8 cellular contexts compared by ENCODE assay signal in the genomic region with DNA sequence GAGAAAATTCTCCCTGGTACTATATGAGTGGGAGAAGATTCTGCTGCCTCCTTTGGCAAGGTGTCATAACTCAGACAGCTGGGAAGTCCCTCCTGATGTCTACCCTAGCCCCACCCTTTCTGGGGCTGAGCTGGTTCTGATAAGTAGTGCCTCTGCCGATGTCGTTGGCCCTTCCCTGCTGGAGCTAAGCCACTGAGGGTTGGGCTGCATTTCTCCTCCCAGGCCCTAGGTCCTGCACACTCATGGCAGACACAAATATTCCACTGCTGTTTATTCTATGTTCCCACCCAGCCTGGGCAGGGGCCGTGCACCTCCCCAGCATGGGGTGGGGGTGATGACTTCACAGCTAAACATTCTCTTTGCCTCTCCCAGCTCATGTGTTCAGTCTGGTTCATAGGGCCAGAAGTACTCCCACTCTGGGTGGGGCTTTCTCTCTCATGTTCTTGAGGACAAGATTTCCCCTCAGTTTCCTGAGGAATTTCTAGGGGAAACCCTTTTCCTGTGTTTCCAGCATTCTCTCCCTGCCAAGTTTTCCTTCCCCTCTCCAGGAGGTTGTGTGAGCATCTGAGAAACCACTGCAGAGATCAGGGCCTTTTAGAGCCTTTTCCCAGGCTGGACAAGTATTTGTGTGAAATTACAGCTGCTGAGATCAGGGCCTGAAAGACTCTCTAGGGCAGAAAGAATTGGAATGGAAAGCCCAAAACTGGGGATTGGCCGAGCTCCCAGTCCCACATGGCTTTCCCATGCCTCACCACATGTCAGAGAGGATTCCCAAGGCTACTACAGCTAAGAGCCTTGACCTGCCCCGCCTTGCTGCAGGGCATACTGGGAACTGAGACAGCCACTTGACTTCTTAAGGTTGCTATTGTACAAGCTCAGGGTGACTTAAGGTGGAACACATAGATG.
DNase-seq lines count a peak whose midpoint lies in the region; ATAC-seq and TF ChIP-seq lines count a peak whose summit lies in the region.

No MANE protein-coding gene starts in this region.

- 39% methylated on average over 5 of the region's 5 CpGs for WGBS in hepatocyte (ENCODE audit: low lambda C conversion rate, missing lambda C conversion rate)
- 15% methylated on average over 5 of the region's 5 CpGs for WGBS in smooth muscle cell (ENCODE audit: low lambda C conversion rate)

- TF ChIP-seq CTCF in A673 (conservative IDR thresholded peaks at IDR 0.05; ENCODE audit: low read depth, low read length) (no peak), hepatocyte (IDR thresholded peaks at IDR 0.05; ENCODE audit: poor library complexity) (no peak), smooth muscle cell (IDR thresholded peaks at IDR 0.05; ENCODE audit: borderline replicate concordance, insufficient read depth, poor library complexity, severe bottlenecking) (no peak)

- DNase-seq in A673 (ENCODE audit: low spot score) = peak; percentile 34
- DNase-seq in HS-27A (ENCODE audit: low read depth) = peak; percentile 89
- DNase-seq in astrocyte of the hippocampus (ENCODE audit: low read depth, low spot score) = peak; percentile 96
- DNase-seq in hepatocyte (ENCODE audit: low spot score) = peak; percentile 80
- peak; percentile 18 for DNase-seq in smooth muscle cell (lab: John Stamatoyannopoulos, UW; ENCODE audit: unreplicated experiment)
- DNase-seq in NOMO-1 treated with dmso at 0.1 percent for 144 hours (lab: John Stamatoyannopoulos, UW; ENCODE audit: unreplicated experiment) = no peak
- no peak for DNase-seq in GF-D8 (lab: John Stamatoyannopoulos, UW)

- H3K27me3 ChIP-seq in A673 (replicated peaks; ENCODE audit: insufficient read depth, low read depth, low read length, poor library complexity) = no peaks in the 10 kb centered on the region
- no peaks in the 10 kb centered on the region for H3K27me3 ChIP-seq in hepatocyte
- H3K27me3 ChIP-seq in smooth muscle cell (ENCODE audit: low read depth) = no peaks in the 10 kb centered on the region

- H3K4me2 ChIP-seq in hepatocyte = no peak overlapping the region
- H3K4me2 ChIP-seq in smooth muscle cell = peak overlapping the region; percentile 22

- H3K9ac ChIP-seq in smooth muscle cell (ENCODE audit: low read depth) = peak overlapping the region; percentile 74

- ATAC-seq in HG03135 (IDR thresholded peaks at IDR 0.05; ENCODE audit: unreplicated experiment) = no peak

- no peaks in the 10 kb centered on the region for H3K9me2 ChIP-seq in hepatocyte (replicated peaks; ENCODE audit: insufficient read depth)

- H2AFZ ChIP-seq in hepatocyte (no peak overlapping the region), smooth muscle cell (ENCODE audit: low read depth) (no peak overlapping the region)

- H3F3A ChIP-seq in smooth muscle cell (ENCODE audit: low read depth) = no peaks in the 10 kb centered on the region

- POLR2A ChIA-PET in A673 (lab: Charles Lee; ENCODE audit: low non-redundant PET) = no interaction called here

- H3K4me3 ChIP-seq in A673 (ENCODE audit: low read depth, low read length, poor library complexity, severe bottlenecking) (no peak overlapping the region), hepatocyte (no peak overlapping the region), smooth muscle cell (no peak overlapping the region)

- intact Hi-C loops in A673 (cut with micrococcal nuclease; ENCODE audit: unreplicated experiment) = no loop called here

- H4K20me1 ChIP-seq in hepatocyte (ENCODE audit: insufficient read depth, poor library complexity, severe bottlenecking) (peaks cover 20% of the 10 kb centered on the region), smooth muscle cell (ENCODE audit: low read depth) (peaks cover 90% of the 10 kb centered on the region)

- H3K27ac ChIP-seq in A673 (ENCODE audit: low read depth, low read length, poor library complexity, severe bottlenecking) (no peak overlapping the region), hepatocyte (peak overlapping the region; percentile 90), smooth muscle cell (ENCODE audit: low read depth) (peak overlapping the region; percentile 95)

- H3K9me3 ChIP-seq in A673 (ENCODE audit: low read depth, low read length, poor library complexity, severe bottlenecking) (no peaks in the 10 kb centered on the region), hepatocyte (ENCODE audit: low read depth) (no peaks in the 10 kb centered on the region), smooth muscle cell (replicated peaks; ENCODE audit: low read depth) (no peaks in the 10 kb centered on the region)

- H3K4me1 ChIP-seq in A673 (ENCODE audit: insufficient read depth, low read length, poor library complexity, severe bottlenecking) (peaks cover 7% of the 10 kb centered on the region), hepatocyte (ENCODE audit: insufficient read depth) (peaks cover 30% of the 10 kb centered on the region), smooth muscle cell (ENCODE audit: low read depth) (no peaks in the 10 kb centered on the region)

- peaks cover 78% of the 10 kb centered on the region for H3K79me2 ChIP-seq in hepatocyte
- peaks cover 67% of the 10 kb centered on the region for H3K79me2 ChIP-seq in smooth muscle cell (ENCODE audit: low read depth)

- CTCF ChIA-PET in A673 (lab: Charles Lee) = no interaction called here

- no TSS peak for BruUV-seq in A673 (replicated peaks; lab: Mats Ljungman, UMichigan)

- no peaks in the 10 kb centered on the region for H3K36me3 ChIP-seq in A673 (ENCODE audit: insufficient read depth, low read length, poor library complexity, severe bottlenecking)
- H3K36me3 ChIP-seq in hepatocyte (replicated peaks; ENCODE audit: insufficient read depth, low read depth) = no peaks in the 10 kb centered on the region
- no peaks in the 10 kb centered on the region for H3K36me3 ChIP-seq in smooth muscle cell (ENCODE audit: low read depth)

Comparison
In these comparisons a context has a peak if more than half of its experiments do, and no peak if none do; other contexts are left out.
1. DNase-seq: peak in A673 (single experiment), HS-27A (single experiment), astrocyte of the hippocampus (single experiment), hepatocyte (single experiment) and smooth muscle cell (single experiment); none in NOMO-1 treated with dmso at 0.1 percent for 144 hours (single experiment) and GF-D8 (single experiment).